Comparison of ENCODE assay signal across 12 cellular contexts in genomic region chr5:58072202-58072791, GRCh38.
A peak's percentile ranks its signal among the peaks of the same experiment; 100 is the strongest.
DNase-seq lines count a peak whose midpoint lies in the region; ATAC-seq and TF ChIP-seq lines count a peak whose summit lies in the region.
"Had no signal": no experiment of that assay in that cellular context is flagged by ENCODE, and none has a peak within 500 bp of the region (broad histone marks: within the 10 kb centered on the region; RNA-seq: fewer than 3 reads in every experiment).

No MANE protein-coding gene starts in this region.

- in situ Hi-C loops in gastrocnemius medialis (cut with MboI; ENCODE audit: low sequenced_read_pairs in 4 of 4), result no loop called here

- TF ChIP-seq CTCF in right atrium auricular region (IDR thresholded peaks at IDR 0.05) (no peak), gastrocnemius medialis (IDR thresholded peaks at IDR 0.05 in 4 of 5, conservative IDR thresholded peaks at IDR 0.05 in 1 of 5) (no peak)

- intact Hi-C loops in gastrocnemius medialis (cut with DNase I; ENCODE audit: low total_unique reads), result no loop called here

- no peaks in the 10 kb centered on the region for H3K9me3 ChIP-seq in SK-N-MC (ENCODE audit: low read depth, low read length)
- H3K9me3 ChIP-seq in right atrium auricular region, result no peaks in the 10 kb centered on the region
- H3K9me3 ChIP-seq in gastrocnemius medialis, result no peaks in the 10 kb centered on the region

- ATAC-seq in gastrocnemius medialis, result no peak

- H3K36me3 ChIP-seq in SK-N-MC (ENCODE audit: insufficient read depth, low read length), result no peaks in the 10 kb centered on the region
- no peaks in the 10 kb centered on the region for H3K36me3 ChIP-seq in right atrium auricular region
- H3K36me3 ChIP-seq in gastrocnemius medialis, result no peaks in the 10 kb centered on the region
- H3K36me3 ChIP-seq: gastroesophageal sphincter had no signal

- no peak for TF ChIP-seq POLR2A in gastrocnemius medialis (IDR thresholded peaks at IDR 0.05)

- H3K4me3 ChIP-seq in SK-N-MC, result peak overlapping the region; percentile 61
- H3K4me3 ChIP-seq in right atrium auricular region, result no peak overlapping the region
- H3K4me3 ChIP-seq in gastrocnemius medialis, result no peak overlapping the region
- H3K4me3 ChIP-seq: gastroesophageal sphincter had no signal

- H3K4me1 ChIP-seq in right atrium auricular region (peaks cover 0 to 47% of the 10 kb centered on the region in 2 donors), gastrocnemius medialis (peaks cover 20 to 38% of the 10 kb centered on the region in 2 donors)
- H3K4me1 ChIP-seq: gastroesophageal sphincter had no signal

- H3K27ac ChIP-seq in SK-N-MC (no peak overlapping the region), right atrium auricular region (peak overlapping the region; percentile 62 to 82), gastrocnemius medialis (peak overlapping the region; percentile 41 to 70 (median 54))
- H3K27ac ChIP-seq: RWPE1 had no signal

- no peaks in the 10 kb centered on the region for H3K27me3 ChIP-seq in right atrium auricular region
- H3K27me3 ChIP-seq in gastrocnemius medialis, result no peaks in the 10 kb centered on the region
- H3K27me3 ChIP-seq: gastroesophageal sphincter had no signal

- peak; percentile 55 for DNase-seq in NCI-H1417 treated with DMSO at 0.1 percent for 48 hours (lab: John Stamatoyannopoulos, UW)
- no peak for DNase-seq in SK-N-MC (ENCODE audit: low read depth, low spot score)
- DNase-seq in right atrium auricular region (ENCODE audit: low spot score), result no peak
- no peak for DNase-seq in gastrocnemius medialis
- no peak for DNase-seq in MV-4-11 (lab: John Stamatoyannopoulos, UW)
- no peak for DNase-seq in NCI-H2227 (lab: John Stamatoyannopoulos, UW; ENCODE audit: unreplicated experiment)
- no peak for DNase-seq in NCI-H1694 treated with DMSO at 0.1 percent for 48 hours (lab: John Stamatoyannopoulos, UW)
- DNase-seq: activated naive CD4-positive, alpha-beta T cell treated with anti-CD3 and anti-CD28 coated beads, Interleukin-2, amount 50 U/mL, for 16 hours; CD4-positive, alpha-beta T cell; KG1 had no signal

- H3K9ac ChIP-seq in SK-N-MC (ENCODE audit: insufficient read length), result no peak overlapping the region
